Comparison of ENCODE assay signal across 15 cellular contexts in genomic region chr11:15893080-15893492, GRCh38.
DNase-seq lines count a peak whose midpoint lies in the region; ATAC-seq and TF ChIP-seq lines count a peak whose summit lies in the region.
"Had no signal": no experiment of that assay in that cellular context is flagged by ENCODE, and none has a peak within 500 bp of the region (broad histone marks: within the 10 kb centered on the region; RNA-seq: fewer than 3 reads in every experiment).

No MANE protein-coding gene starts in this region.

- H3K4me3 Mint-ChIP-seq in brain = no peak overlapping the region
- H3K4me3 Mint-ChIP-seq in activated T-helper 17 cell treated with anti-CD3 and anti-CD28 coated beads, Interleukin-2, amount 50 U/mL, for 72 hours = no peak overlapping the region
- H3K4me3 Mint-ChIP-seq: activated CD4-positive, alpha-beta memory T cell treated with anti-CD3 and anti-CD28 coated beads, Interleukin-2, amount 10 ng/mL, durations not matched to agents 7 days and 5 days; activated naive CD8-positive, alpha-beta T cell treated with anti-CD3 and anti-CD28 coated beads, Interleukin-2, amount 10 ng/mL, durations not matched to agents 7 days and 5 days; CD14-positive monocyte had no signal

- CTCF ChIA-PET in BJ (lab: Yijun Ruan, JAX) (interaction anchor here (1.2 to 1.5 kb wide), 3 partner anchors 10 to 721 kb away, joined by 3 to 4 read pairs (median 3); no protein-coding TSS in a partner anchor), GM10248 (lab: Yijun Ruan, JAX) (interaction anchor here (1.4 kb wide), 1 partner anchor 28 kb away, joined by 3 read pairs; no protein-coding TSS in a partner anchor)

- no peaks in the 10 kb centered on the region for H3K9me3 ChIP-seq in mesodermal cell (ENCODE audit: control insufficient read depth, low read length)

- TF ChIP-seq CTCF in BJ (IDR thresholded peaks at IDR 0.05; ENCODE audit: insufficient read depth, low read depth, low read length) = no peak
- TF ChIP-seq CTCF in brain (conservative IDR thresholded peaks at IDR 0.05) = no peak
- TF ChIP-seq CTCF in GM10248 (IDR thresholded peaks at IDR 0.05; ENCODE audit: control extremely low read depth, extremely low read depth, low read depth, missing control alignments) = no peak

- peaks cover 38% of the 10 kb centered on the region for H3K4me1 ChIP-seq in mesodermal cell (ENCODE audit: control insufficient read depth, insufficient read depth, low read length, poor library complexity, severe bottlenecking)

- H3K27me3 ChIP-seq in BJ (ENCODE audit: control insufficient read depth, insufficient read depth, low read length) = no peaks in the 10 kb centered on the region; the same call in 1 of the 2 replicates

- no peaks in the 10 kb centered on the region for H3K27me3 Mint-ChIP-seq in brain
- no peaks in the 10 kb centered on the region for H3K27me3 Mint-ChIP-seq in activated T-helper 17 cell treated with anti-CD3 and anti-CD28 coated beads, Interleukin-2, amount 50 U/mL, for 72 hours
- H3K27me3 Mint-ChIP-seq: activated CD4-positive, alpha-beta memory T cell treated with anti-CD3 and anti-CD28 coated beads, Interleukin-2, amount 10 ng/mL, durations not matched to agents 7 days and 5 days; activated naive CD8-positive, alpha-beta T cell treated with anti-CD3 and anti-CD28 coated beads, Interleukin-2, amount 10 ng/mL, durations not matched to agents 7 days and 5 days had no signal

- H3K27ac Mint-ChIP-seq in brain = peak overlapping the region in 4 of 5 experiments; percentile 52 to 86 (median 74)
- H3K27ac Mint-ChIP-seq in activated T-helper 17 cell treated with anti-CD3 and anti-CD28 coated beads, Interleukin-2, amount 50 U/mL, for 72 hours = no peak overlapping the region
- H3K27ac Mint-ChIP-seq: activated CD4-positive, alpha-beta memory T cell treated with anti-CD3 and anti-CD28 coated beads, Interleukin-2, amount 10 ng/mL, durations not matched to agents 7 days and 5 days; activated naive CD8-positive, alpha-beta T cell treated with anti-CD3 and anti-CD28 coated beads, Interleukin-2, amount 10 ng/mL, durations not matched to agents 7 days and 5 days; immature natural killer cell had no signal

- DNase-seq in BJ (ENCODE audit: low read depth) = peak; percentile 60
- peak; percentile 68 for DNase-seq in M059J (ENCODE audit: low read depth)
- no peak for DNase-seq in GM10248 (ENCODE audit: extremely low spot score)
- DNase-seq in activated effector memory CD4-positive, alpha-beta T cell treated with Interleukin-2 at 50 U/mL for 16 hours = no peak
- DNase-seq: activated CD4-positive, alpha-beta memory T cell treated with anti-CD3 and anti-CD28 coated beads, Interleukin-2, amount 10 ng/mL, durations not matched to agents 7 days and 5 days; activated naive CD8-positive, alpha-beta T cell treated with anti-CD3 and anti-CD28 coated beads, Interleukin-2, amount 10 ng/mL, durations not matched to agents 7 days and 5 days; immature natural killer cell; NCI-H2081 treated with DMSO at 0.1 percent for 48 hours had no signal

- POLR2A ChIA-PET in BJ (lab: Charles Lee) = no interaction called here
- POLR2A ChIA-PET in GM10248 (lab: Yijun Ruan, JAX) = no interaction called here

- peaks cover 67% of the 10 kb centered on the region for H3K4me1 Mint-ChIP-seq in brain
- H3K4me1 Mint-ChIP-seq in activated T-helper 17 cell treated with anti-CD3 and anti-CD28 coated beads, Interleukin-2, amount 50 U/mL, for 72 hours = no peaks in the 10 kb centered on the region
- H3K4me1 Mint-ChIP-seq: activated CD4-positive, alpha-beta memory T cell treated with anti-CD3 and anti-CD28 coated beads, Interleukin-2, amount 10 ng/mL, durations not matched to agents 7 days and 5 days; activated naive CD8-positive, alpha-beta T cell treated with anti-CD3 and anti-CD28 coated beads, Interleukin-2, amount 10 ng/mL, durations not matched to agents 7 days and 5 days had no signal

- WGBS in mesodermal cell (ENCODE audit: insufficient coverage in 2 of 2), 2 experiments = 48% methylated on average over 3 of the region's 3 CpGs; no CpG with 5 or more reads in 1 of the 2 experiments

- H3K36me3 ChIP-seq in BJ (ENCODE audit: control insufficient read depth, insufficient read depth, low read length) = no peaks in the 10 kb centered on the region
- H3K36me3 ChIP-seq in mesodermal cell (ENCODE audit: control insufficient read depth, insufficient read depth, low read length) = no peaks in the 10 kb centered on the region

- no peaks in the 10 kb centered on the region for H3K9me3 Mint-ChIP-seq in brain
- H3K9me3 Mint-ChIP-seq in activated T-helper 17 cell treated with anti-CD3 and anti-CD28 coated beads, Interleukin-2, amount 50 U/mL, for 72 hours = no peaks in the 10 kb centered on the region
- H3K9me3 Mint-ChIP-seq: activated CD4-positive, alpha-beta memory T cell treated with anti-CD3 and anti-CD28 coated beads, Interleukin-2, amount 10 ng/mL, durations not matched to agents 7 days and 5 days; activated naive CD8-positive, alpha-beta T cell treated with anti-CD3 and anti-CD28 coated beads, Interleukin-2, amount 10 ng/mL, durations not matched to agents 7 days and 5 days; CD14-positive monocyte had no signal

- H3K27ac ChIP-seq in mesodermal cell (ENCODE audit: low read depth, low read length, severe bottlenecking) = peak overlapping the region; percentile 76
- H3K27ac ChIP-seq: HL-60 had no signal

- no peak for ATAC-seq in activated T-helper 17 cell treated with anti-CD3 and anti-CD28 coated beads, Interleukin-2, amount 50 U/mL, for 72 hours (replicated peaks)
- ATAC-seq in HG02642 (IDR thresholded peaks at IDR 0.05; ENCODE audit: poor library complexity, unreplicated experiment) = no peak
- ATAC-seq: GM12878 had no signal

- H3K36me3 Mint-ChIP-seq in brain = no peaks in the 10 kb centered on the region
- H3K36me3 Mint-ChIP-seq in activated T-helper 17 cell treated with anti-CD3 and anti-CD28 coated beads, Interleukin-2, amount 50 U/mL, for 72 hours (ENCODE audit: low read depth) = no peaks in the 10 kb centered on the region
- H3K36me3 Mint-ChIP-seq: activated naive CD8-positive, alpha-beta T cell treated with anti-CD3 and anti-CD28 coated beads, Interleukin-2, amount 10 ng/mL, durations not matched to agents 7 days and 5 days; CD14-positive monocyte; immature natural killer cell had no signal

- H3K4me3 ChIP-seq in BJ (ENCODE audit: low read depth, low read length) (no peak overlapping the region), mesodermal cell (ENCODE audit: extremely low read depth, insufficient read depth, low read length, poor library complexity, severe bottlenecking) (no peak overlapping the region)
- H3K4me3 ChIP-seq: GM12878 had no signal

Comparison
In these comparisons a context has a peak if more than half of its experiments do, and no peak if none do; other contexts are left out.
1. DNase-seq: peak in BJ (single experiment) and M059J (single experiment); none in GM10248 (single experiment) and activated effector memory CD4-positive, alpha-beta T cell treated with Interleukin-2 at 50 U/mL for 16 hours (single experiment).